ENCODE assay signal across 11 cellular contexts in the genomic region with DNA sequence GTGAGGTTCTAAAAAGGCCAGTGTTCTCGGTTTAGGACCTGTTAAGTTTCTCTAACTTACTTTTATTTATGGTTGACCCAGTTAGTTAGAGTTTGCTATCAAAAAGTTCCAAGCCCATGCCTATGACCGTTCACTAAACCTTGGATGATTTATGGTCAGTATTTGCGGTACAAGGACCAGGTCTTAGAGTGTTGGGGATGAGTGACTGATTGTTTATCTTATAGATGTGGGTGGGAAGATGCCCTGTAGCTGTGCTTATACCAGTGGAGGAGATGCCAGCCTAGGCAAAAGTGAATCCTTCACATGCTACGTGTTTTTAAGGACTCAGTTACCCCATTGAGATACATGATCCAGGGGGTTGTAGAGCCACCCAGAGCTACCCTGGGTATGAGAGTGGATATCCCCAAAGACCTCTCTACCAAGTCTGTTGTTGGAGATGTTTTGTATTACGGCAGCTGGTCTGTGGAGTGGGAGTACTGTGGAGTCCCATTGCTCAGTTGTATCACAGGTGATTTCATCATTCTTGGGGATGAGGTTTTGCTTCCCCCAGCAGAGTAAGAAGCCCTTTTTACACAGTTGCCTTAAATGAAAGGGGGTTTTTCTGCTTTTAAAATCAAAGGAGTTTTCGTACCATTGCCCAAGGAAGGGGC. TPM values are rescaled to one million over a fixed set of nuclear protein-coding genes. Genes with fewer than 3 reads are reported as not detected.
DNase-seq lines count a peak whose midpoint lies in the region; TF ChIP-seq lines count a peak whose summit lies in the region.
"Had no signal": no experiment of that assay in that cellular context is flagged by ENCODE, and none has a peak within 500 bp of the region (broad histone marks: within the 10 kb centered on the region; RNA-seq: fewer than 3 reads in every experiment).

No MANE protein-coding gene starts in this region.

- peak overlapping the region in 58 of 59 donors; percentile 2 to 91 (median 78) for H3K4me3 ChIP-seq in dorsolateral prefrontal cortex

- DNase-seq in CD14-positive monocyte (ENCODE audit: low spot score) (no peak), NOMO-1 treated with DMSO at 0.1 percent for 48 hours (lab: John Stamatoyannopoulos, UW; ENCODE audit: unreplicated experiment) (peak; percentile 20), dorsolateral prefrontal cortex (no peak), NCI-H82 (lab: John Stamatoyannopoulos, UW) (no peak), NCI-H2171 treated with DMSO at 0.1 percent for 48 hours (lab: John Stamatoyannopoulos, UW) (no peak), NCI-H82 treated with DMSO at 0.1 percent for 48 hours (lab: John Stamatoyannopoulos, UW; ENCODE audit: unreplicated experiment) (no peak), ureter (ENCODE audit: low spot score) (no peak)
- DNase-seq: activated T-cell treated with anti-CD3 and anti-CD28 coated beads for 4 hours, amniotic stem cell, WERI-Rb-1 had no signal

- no peak for TF ChIP-seq CTCF in CD14-positive monocyte (IDR thresholded peaks at IDR 0.05)
- TF ChIP-seq CTCF in dorsolateral prefrontal cortex (IDR thresholded peaks at IDR 0.05 in 54 of 56, conservative IDR thresholded peaks at IDR 0.05 in 2 of 56; ENCODE audit: low read depth in 1 of 56, partially characterized antibody in 56 of 56): peak in 1 of 56 donors; percentile 16
- TF ChIP-seq CTCF in nephron (IDR thresholded peaks at IDR 0.05; ENCODE audit: unreplicated experiment in 3 of 3): no peak

- H3K9me3 Mint-ChIP-seq in CD14-positive monocyte (no peaks in the 10 kb centered on the region), nephron (no peaks in the 10 kb centered on the region)

- peak overlapping the region in 58 of 59 donors; percentile 1 to 99 (median 97) for H3K27ac ChIP-seq in dorsolateral prefrontal cortex
- H3K27ac ChIP-seq: WERI-Rb-1 had no signal

- intact Hi-C loops in CD14-positive monocyte (cut with micrococcal nuclease): loop anchor here (5.0 kb wide), 2 partner anchors 146 to 151 kb away; no protein-coding TSS in a partner anchor
- intact Hi-C loops in dorsolateral prefrontal cortex (cut with DNase I): loop anchor here (5.0 to 10.0 kb wide), 4 partner anchors 39 to 174 kb away; no protein-coding TSS in a partner anchor

- H3K36me3 Mint-ChIP-seq in CD14-positive monocyte (peaks cover under 1 to 2% of the 10 kb centered on the region in 2 donors), nephron (ENCODE audit: low read depth) (no peaks in the 10 kb centered on the region)

- H3K27ac Mint-ChIP-seq in CD14-positive monocyte: peak overlapping the region; percentile 93 to 98 (median 96)
- peak overlapping the region in 2 of 3 experiments; percentile 71 for H3K27ac Mint-ChIP-seq in nephron

- H3K4me3 Mint-ChIP-seq in CD14-positive monocyte (peak overlapping the region; percentile 90 to 92), nephron (peak overlapping the region; percentile 48 to 90 (median 58))

- H3K4me1 Mint-ChIP-seq in CD14-positive monocyte: peaks cover 68% of the 10 kb centered on the region
- H3K4me1 Mint-ChIP-seq in nephron: no peaks in the 10 kb centered on the region

- no peaks in the 10 kb centered on the region for H3K27me3 ChIP-seq in dorsolateral prefrontal cortex

- H3K27me3 Mint-ChIP-seq in CD14-positive monocyte (ENCODE audit: low read depth in 3 of 3) (no peaks in the 10 kb centered on the region), nephron (ENCODE audit: low read depth) (peaks cover 26% of the 10 kb centered on the region)

RNA-seq across cellular contexts. Expression of a gene that starts 2.1 kb away (rescaled TPM):
- polyA plus RNA-seq in CD14-positive monocyte: 1 to 10 TPM; 3.2 to 4.5 TPM
- total RNA-seq in dorsolateral prefrontal cortex (10 to 100 TPM; 18.9 to 85.6 (median 29.7) TPM), ureter (10.3 TPM)
